Comparison of ENCODE assay signal across 9 cellular contexts in the genomic region with DNA sequence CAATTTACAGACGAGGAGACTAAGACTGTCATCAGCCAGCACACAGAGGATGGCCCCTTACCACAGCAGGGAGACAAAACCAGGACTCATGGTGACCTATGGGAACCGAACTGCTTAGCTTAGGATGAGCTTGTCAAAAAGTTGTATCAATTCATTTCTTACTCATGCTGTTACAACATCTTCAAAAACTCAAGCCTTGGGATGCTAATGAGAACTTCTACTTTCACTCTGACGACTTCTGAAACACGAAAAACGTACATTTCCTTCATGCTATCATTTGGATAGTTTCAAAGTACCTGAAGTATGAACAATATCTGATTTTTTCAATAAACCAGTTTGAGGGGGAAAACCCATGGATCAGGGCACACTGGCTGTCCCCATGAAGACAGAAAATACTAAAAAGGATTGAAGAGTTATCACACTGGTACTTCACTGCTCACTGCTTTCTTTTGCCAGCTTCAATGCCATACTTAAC. TPM values are rescaled to one million over a fixed set of nuclear protein-coding genes. Genes with fewer than 3 reads are reported as not detected.
DNase-seq lines count a peak whose midpoint lies in the region; ATAC-seq, FAIRE-seq and TF ChIP-seq lines count a peak whose summit lies in the region.
"Had no signal": no experiment of that assay in that cellular context is flagged by ENCODE, and none has a peak within 500 bp of the region (broad histone marks: within the 10 kb centered on the region; RNA-seq: fewer than 3 reads in every experiment).

No MANE protein-coding gene starts in this region.

- no peak for DNase-seq in Karpas-422
- no peak for DNase-seq in keratinocyte (ENCODE audit: low read depth, low spot score)
- DNase-seq in coronary artery (ENCODE audit: low spot score), result no peak
- DNase-seq in H9, result no peak
- DNase-seq in NCI-H226, result no peak
- no peak for DNase-seq in NCI-H748 treated with DMSO at 0.1 percent for 48 hours (lab: John Stamatoyannopoulos, UW)
- DNase-seq: brain microvascular endothelial cell had no signal

- H3K9me3 Mint-ChIP-seq in H9, result peaks cover 10 to 15% of the 10 kb centered on the region in 2 experiments; a peak in 4 of 5 replicates

- H2BK12ac ChIP-seq in H9 (ENCODE audit: insufficient read length, low read depth, low read length), result no peak overlapping the region

- WGBS in H9 (ENCODE audit: extremely low coverage, insufficient read length, low lambda C conversion rate), result no CpG with 5 or more reads among the region's 5 CpGs

- H3K27ac ChIP-seq in Karpas-422 (ENCODE audit: low read length) (no peak overlapping the region), keratinocyte (ENCODE audit: control insufficient read depth, insufficient read depth, low read length) (no peak overlapping the region), coronary artery (no peak overlapping the region), H9 (ENCODE audit: insufficient read length, low read depth, low read length) (no peak overlapping the region)
- H3K27ac ChIP-seq: brain microvascular endothelial cell had no signal

- no peaks in the 10 kb centered on the region for H3K79me2 ChIP-seq in Karpas-422 (ENCODE audit: low read length)
- peaks cover 2% of the 10 kb centered on the region for H3K79me2 ChIP-seq in keratinocyte (ENCODE audit: control insufficient read depth, insufficient read depth, low read length)
- H3K79me2 ChIP-seq in H9 (ENCODE audit: insufficient read depth, low read length), result peaks cover 2% of the 10 kb centered on the region; the same call in 1 of the 2 replicates

- H3K4me2 ChIP-seq in Karpas-422 (ENCODE audit: low read depth, low read length, poor library complexity, severe bottlenecking), result peak overlapping the region; percentile 34
- H3K4me2 ChIP-seq in keratinocyte (ENCODE audit: control insufficient read depth, extremely low read depth, insufficient read depth, low read depth, low read length), result no peak overlapping the region
- H3K4me2 ChIP-seq in H9 (ENCODE audit: insufficient read depth, insufficient read length, low read length), result no peak overlapping the region

- H3T11ph ChIP-seq in H9 (ENCODE audit: low read length), result no peak overlapping the region

- H3K23me2 ChIP-seq in H9 (ENCODE audit: insufficient read length, low read depth, low read length, poor library complexity, severe bottlenecking), result no peaks in the 10 kb centered on the region

- no peak overlapping the region for H3K56ac ChIP-seq in H9 (ENCODE audit: insufficient read length, low read depth, low read length)

- no peaks in the 10 kb centered on the region for H3K9me2 ChIP-seq in Karpas-422 (replicated peaks; ENCODE audit: insufficient read depth, low read length)

- H2AFZ ChIP-seq in Karpas-422 (ENCODE audit: low read length) (peak overlapping the region; percentile 28), keratinocyte (ENCODE audit: control insufficient read depth, low read length) (no peak overlapping the region), H9 (ENCODE audit: low read length) (no peak overlapping the region)

- H3K14ac ChIP-seq in H9 (ENCODE audit: insufficient read depth, low read length), result no peak overlapping the region

- H3K79me1 ChIP-seq in H9 (ENCODE audit: insufficient read depth, low read depth, low read length, poor library complexity, severe bottlenecking), result no peaks in the 10 kb centered on the region

- H3K9ac ChIP-seq in Karpas-422 (ENCODE audit: low read length) (peak overlapping the region; percentile 21; the same call in 1 of the 2 replicates), keratinocyte (ENCODE audit: control insufficient read depth, extremely low read depth, insufficient read depth, low read length) (no peak overlapping the region), H9 (ENCODE audit: extremely low read depth, insufficient read length, low read length) (no peak overlapping the region)

- no peak overlapping the region for H3K23ac ChIP-seq in H9 (ENCODE audit: insufficient read length, low read depth, low read length)

- H3K4me3 ChIP-seq in Karpas-422 (ENCODE audit: low read length) (no peak overlapping the region), keratinocyte (ENCODE audit: control insufficient read depth in 2 of 3, extremely low read depth in 1 of 3, insufficient read depth in 2 of 3, low read depth in 1 of 3, low read length in 3 of 3) (no peak overlapping the region), coronary artery (no peak overlapping the region)

- TF ChIP-seq CTCF in keratinocyte (optimal IDR thresholded peaks at IDR 0.05 in 1 of 3, IDR thresholded peaks at IDR 0.05 in 1 of 3, conservative IDR thresholded peaks at IDR 0.05 in 1 of 3; ENCODE audit: extremely low read depth in 1 of 3, insufficient read depth in 2 of 3, low read length in 3 of 3) (no peak), coronary artery (IDR thresholded peaks at IDR 0.05) (no peak), H9 (conservative IDR thresholded peaks at IDR 0.05) (no peak)

- no peak overlapping the region for H2BK120ac ChIP-seq in H9 (ENCODE audit: low read depth, low read length, poor library complexity, severe bottlenecking)

- H4K20me1 ChIP-seq in Karpas-422 (ENCODE audit: insufficient read depth, low read depth, low read length) (no peaks in the 10 kb centered on the region), keratinocyte (ENCODE audit: control insufficient read depth, extremely low read depth, insufficient read depth, low read length) (no peaks in the 10 kb centered on the region), H9 (ENCODE audit: control insufficient read depth, insufficient read depth, insufficient read length) (no peaks in the 10 kb centered on the region)

- no peak overlapping the region for H4K91ac ChIP-seq in H9 (ENCODE audit: insufficient read length, low read depth, low read length)

- dilution Hi-C loops in keratinocyte (cut with MboI; ENCODE audit: extremely low pct_ligation_motif_present, low sequenced_read_pairs), result no loop called here

- H2BK5ac ChIP-seq in H9 (ENCODE audit: insufficient read length, low read length), result no peak overlapping the region

- H3K9me3 ChIP-seq in Karpas-422 (ENCODE audit: low read length) (no peaks in the 10 kb centered on the region), keratinocyte (ENCODE audit: control insufficient read depth, low read depth, low read length) (no peaks in the 10 kb centered on the region), H9 (ENCODE audit: control insufficient read depth, low read depth, low read length) (peaks cover 6% of the 10 kb centered on the region)

- no peak overlapping the region for H3K4me3 Mint-ChIP-seq in H9

- FAIRE-seq in keratinocyte (lab: Jason Lieb, UNC), result peak; percentile 56

- H2BK15ac ChIP-seq in H9 (ENCODE audit: low read depth, low read length), result no peak overlapping the region

- H3K4ac ChIP-seq in H9 (ENCODE audit: low read depth, low read length), result no peak overlapping the region

- H3K36me3 ChIP-seq in Karpas-422 (ENCODE audit: insufficient read depth, low read length), result no peaks in the 10 kb centered on the region
- no peaks in the 10 kb centered on the region for H3K36me3 ChIP-seq in keratinocyte (ENCODE audit: control insufficient read depth in 2 of 2, extremely low read depth in 1 of 2, insufficient read depth in 2 of 2, low read length in 2 of 2)

- peaks cover 17% of the 10 kb centered on the region for H3K4me1 ChIP-seq in Karpas-422 (ENCODE audit: low read length)
- H3K4me1 ChIP-seq in keratinocyte (ENCODE audit: control insufficient read depth, extremely low read depth, insufficient read depth, low read length), result no peaks in the 10 kb centered on the region
- H3K4me1 ChIP-seq in H9 (ENCODE audit: insufficient read depth, low read length), result peaks cover 8% of the 10 kb centered on the region

- no peak overlapping the region for H3K27ac Mint-ChIP-seq in H9

- H3K9me1 ChIP-seq in keratinocyte (ENCODE audit: control insufficient read depth, extremely low read depth, insufficient read depth, low read length), result no peaks in the 10 kb centered on the region

- no peak overlapping the region for H3K18ac ChIP-seq in H9 (ENCODE audit: insufficient read length, low read depth, low read length)

- H3K27me3 ChIP-seq in Karpas-422 (ENCODE audit: low read length), result no peaks in the 10 kb centered on the region
- H3K27me3 ChIP-seq in keratinocyte (ENCODE audit: control insufficient read depth, extremely low read depth, insufficient read depth, low read length), result no peaks in the 10 kb centered on the region
- no peaks in the 10 kb centered on the region for H3K27me3 ChIP-seq in H9 (ENCODE audit: insufficient read depth, low read length)
- H3K27me3 ChIP-seq: brain microvascular endothelial cell had no signal

- H3K4me1 Mint-ChIP-seq in H9, result peaks cover 28 to 45% of the 10 kb centered on the region in 2 experiments

- no peaks in the 10 kb centered on the region for H3K27me3 Mint-ChIP-seq in H9 (ENCODE audit: low read depth)

- H3K36me3 Mint-ChIP-seq in H9 (ENCODE audit: insufficient read depth in 1 of 3, low read depth in 3 of 3), result peaks cover 14 to 17% (median 15%) of the 10 kb centered on the region in 3 experiments

- no peak overlapping the region for H2BK20ac ChIP-seq in H9 (ENCODE audit: low read depth, low read length, poor library complexity, severe bottlenecking)

- H4K5ac ChIP-seq in H9 (ENCODE audit: insufficient read length, low read depth, low read length), result no peak overlapping the region

- ATAC-seq in GM18868 (IDR thresholded peaks at IDR 0.05; ENCODE audit: unreplicated experiment) (peak; percentile 65), HG02571 (IDR thresholded peaks at IDR 0.05; ENCODE audit: unreplicated experiment) (peak; percentile 52)

- no peak overlapping the region for H2AK5ac ChIP-seq in H9 (ENCODE audit: insufficient read length, low read length)

- no peak overlapping the region for H4K8ac ChIP-seq in H9 (replicated peaks; ENCODE audit: insufficient read length, low read depth, low read length)

RNA-seq across cellular contexts. Expression of gene HIVEP2, which starts 31.9 kb away (rescaled TPM):
- total RNA-seq in Karpas-422 (2014; rRNA removed; shearing (Covaris generic); ENCODE audit: low replicate concordance), result 1.3 and 3.0 TPM in 2 replicates
- polyA plus RNA-seq in keratinocyte, result 5.9 to 8.9 TPM (median 6.5 TPM) in 3 replicates
- 9.0 TPM for polyA plus RNA-seq in keratinocyte (2011; ENCODE audit: low read depth)
- 3.9 and 4.8 TPM in 2 replicates for polyA plus RNA-seq in keratinocyte (2011; cell fraction: cytosol; rRNA removed)
- polyA plus RNA-seq in keratinocyte (2011; cell fraction: nucleus; rRNA removed), result 17.0 and 18.4 TPM in 2 replicates
- 8.4 and 8.7 TPM in 2 replicates for polyA plus RNA-seq in keratinocyte (2012; ENCODE audit: low replicate concordance)
- 15.0 to 21.8 TPM (median 15.5 TPM) in 3 replicates for polyA minus RNA-seq in keratinocyte
- polyA minus RNA-seq in keratinocyte (2011; cell fraction: cytosol; rRNA and poly(A)+ RNA removed), result 4.2 TPM
- 13.5 and 26.3 TPM in 2 replicates for polyA minus RNA-seq in keratinocyte (2011; cell fraction: nucleus; rRNA and poly(A)+ RNA removed)
- total RNA-seq in H9 (2021), result 3.6 and 4.2 TPM in 2 replicates
